8 cellular contexts compared by ENCODE assay signal in the genomic region with DNA sequence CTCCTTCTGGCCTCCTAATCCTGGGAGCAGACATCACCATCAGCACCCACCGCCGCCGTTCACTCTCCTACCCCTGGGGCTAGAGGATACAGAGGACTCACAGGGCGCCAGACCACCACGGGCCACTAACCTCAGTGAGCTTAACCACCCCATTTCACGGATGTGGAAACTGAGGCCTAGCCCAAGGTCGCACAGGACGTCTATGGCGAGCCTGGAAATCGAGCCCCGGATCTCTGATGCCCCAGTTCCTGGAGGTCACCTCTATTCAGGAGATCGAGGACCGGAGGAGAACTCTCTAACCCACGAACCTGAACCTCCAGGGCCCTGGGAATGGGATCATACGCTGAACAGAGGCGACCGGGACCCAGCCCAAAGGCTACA. TPM values are rescaled to one million over a fixed set of nuclear protein-coding genes. Genes with fewer than 3 reads are reported as not detected.
DNase-seq lines count a peak whose midpoint lies in the region; ATAC-seq lines count a peak whose summit lies in the region.

No MANE protein-coding gene starts in this region.

- no peaks in the 10 kb centered on the region for H3K27me3 Mint-ChIP-seq in activated naive CD4-positive, alpha-beta T cell treated with anti-CD3 and anti-CD28 coated beads for 36 hours (ENCODE audit: low read depth)
- H3K27me3 Mint-ChIP-seq in activated naive CD4-positive, alpha-beta T cell treated with anti-CD3 and anti-CD28 coated beads, Interleukin-2, amount 50 U/mL, for 24 hours = no peaks in the 10 kb centered on the region
- H3K27me3 Mint-ChIP-seq in stimulated activated naive CD8-positive, alpha-beta T cell treated with anti-CD3 and anti-CD28 coated beads, Interleukin-15, amount 100 ng/mL, for 72 hours = no peaks in the 10 kb centered on the region

- DNase-seq in activated naive CD4-positive, alpha-beta T cell treated with anti-CD3 and anti-CD28 coated beads for 36 hours = no peak
- no peak for DNase-seq in activated naive CD4-positive, alpha-beta T cell (lab: John Stamatoyannopoulos, UW)
- peak in 1 of 2 donors; percentile 34 for DNase-seq in stimulated activated naive CD8-positive, alpha-beta T cell treated with anti-CD3 and anti-CD28 coated beads, Interleukin-15, amount 100 ng/mL, for 72 hours
- DNase-seq in glomerular visceral epithelial cell (ENCODE audit: extremely low spot score) = no peak
- no peak for DNase-seq in NCI-H2107 (lab: John Stamatoyannopoulos, UW)
- no peak for DNase-seq in NCI-H1105 (lab: John Stamatoyannopoulos, UW)

- peaks cover 19% of the 10 kb centered on the region for H3K36me3 Mint-ChIP-seq in activated naive CD4-positive, alpha-beta T cell treated with anti-CD3 and anti-CD28 coated beads for 36 hours (ENCODE audit: low read depth)
- no peaks in the 10 kb centered on the region for H3K36me3 Mint-ChIP-seq in activated naive CD4-positive, alpha-beta T cell treated with anti-CD3 and anti-CD28 coated beads, Interleukin-2, amount 50 U/mL, for 24 hours

- CTCF ChIA-PET in activated naive CD4-positive, alpha-beta T cell treated with anti-CD3 and anti-CD28 coated beads for 36 hours (lab: Charles Lee) = interaction anchor here (0.8 to 8.9 kb wide), 7 partner anchors 14 to 184 kb away, joined by 3 to 270 read pairs (median 6); a partner anchor contains a TSS

- peaks cover 38% of the 10 kb centered on the region for H3K4me1 Mint-ChIP-seq in activated naive CD4-positive, alpha-beta T cell treated with anti-CD3 and anti-CD28 coated beads for 36 hours (ENCODE audit: low read depth)
- H3K4me1 Mint-ChIP-seq in activated naive CD4-positive, alpha-beta T cell treated with anti-CD3 and anti-CD28 coated beads, Interleukin-2, amount 50 U/mL, for 24 hours = peaks cover 31% of the 10 kb centered on the region
- peaks cover 49% of the 10 kb centered on the region for H3K4me1 Mint-ChIP-seq in stimulated activated naive CD8-positive, alpha-beta T cell treated with anti-CD3 and anti-CD28 coated beads, Interleukin-15, amount 100 ng/mL, for 72 hours

- peak overlapping the region; percentile 90 for H3K4me3 Mint-ChIP-seq in activated naive CD4-positive, alpha-beta T cell treated with anti-CD3 and anti-CD28 coated beads for 36 hours
- H3K4me3 Mint-ChIP-seq in activated naive CD4-positive, alpha-beta T cell treated with anti-CD3 and anti-CD28 coated beads, Interleukin-2, amount 50 U/mL, for 24 hours = peak overlapping the region; percentile 94
- H3K4me3 Mint-ChIP-seq in stimulated activated naive CD8-positive, alpha-beta T cell treated with anti-CD3 and anti-CD28 coated beads, Interleukin-15, amount 100 ng/mL, for 72 hours = peak overlapping the region; percentile 92 to 97

- peak overlapping the region; percentile 87 for H3K27ac Mint-ChIP-seq in activated naive CD4-positive, alpha-beta T cell treated with anti-CD3 and anti-CD28 coated beads for 36 hours
- peak overlapping the region; percentile 90 for H3K27ac Mint-ChIP-seq in activated naive CD4-positive, alpha-beta T cell treated with anti-CD3 and anti-CD28 coated beads, Interleukin-2, amount 50 U/mL, for 24 hours
- peak overlapping the region; percentile 94 to 98 for H3K27ac Mint-ChIP-seq in stimulated activated naive CD8-positive, alpha-beta T cell treated with anti-CD3 and anti-CD28 coated beads, Interleukin-15, amount 100 ng/mL, for 72 hours

- H3K4me3 ChIP-seq in iPS-18c (ENCODE audit: insufficient read depth, low read depth, low read length) = peak overlapping the region; percentile 88

- H3K9me3 Mint-ChIP-seq in activated naive CD4-positive, alpha-beta T cell treated with anti-CD3 and anti-CD28 coated beads for 36 hours = no peaks in the 10 kb centered on the region
- H3K9me3 Mint-ChIP-seq in activated naive CD4-positive, alpha-beta T cell treated with anti-CD3 and anti-CD28 coated beads, Interleukin-2, amount 50 U/mL, for 24 hours = no peaks in the 10 kb centered on the region
- no peaks in the 10 kb centered on the region for H3K9me3 Mint-ChIP-seq in stimulated activated naive CD8-positive, alpha-beta T cell treated with anti-CD3 and anti-CD28 coated beads, Interleukin-15, amount 100 ng/mL, for 72 hours

- ATAC-seq in stimulated activated naive CD8-positive, alpha-beta T cell treated with anti-CD3 and anti-CD28 coated beads, Interleukin-15, amount 100 ng/mL, for 72 hours = peak; percentile 0

- intact Hi-C loops in activated naive CD4-positive, alpha-beta T cell treated with anti-CD3 and anti-CD28 coated beads for 36 hours (cut with micrococcal nuclease) = loop anchor here (1.0 to 2.0 kb wide), 12 partner anchors 16 to 1048 kb away; a partner anchor contains a TSS

- H3K9me3 ChIP-seq in iPS-18c (ENCODE audit: control insufficient read depth, insufficient read depth, low read length) = no peaks in the 10 kb centered on the region

RNA-seq across cellular contexts. Expression of a gene that starts 0.3 kb away (rescaled TPM):
- 100 to 1,000 TPM; 131 to 136 TPM for total RNA-seq in activated naive CD4-positive, alpha-beta T cell treated with anti-CD3 and anti-CD28 coated beads for 36 hours

RNA-seq across cellular contexts. Expression of a gene that starts 7.2 kb away (rescaled TPM):
- total RNA-seq in activated naive CD4-positive, alpha-beta T cell treated with anti-CD3 and anti-CD28 coated beads for 36 hours = not detected

RNA-seq across cellular contexts. Expression of a gene that starts 14.7 kb away (rescaled TPM):
- total RNA-seq in activated naive CD4-positive, alpha-beta T cell treated with anti-CD3 and anti-CD28 coated beads for 36 hours = 10 to 100 TPM; 26.5 to 29.7 TPM

RNA-seq across cellular contexts. Expression of a gene that starts 37.3 kb away (rescaled TPM):
- 100 to 1,000 TPM; 187 to 194 TPM for total RNA-seq in activated naive CD4-positive, alpha-beta T cell treated with anti-CD3 and anti-CD28 coated beads for 36 hours
